Comparison of ENCODE assay signal across 12 cellular contexts in the genomic region with DNA sequence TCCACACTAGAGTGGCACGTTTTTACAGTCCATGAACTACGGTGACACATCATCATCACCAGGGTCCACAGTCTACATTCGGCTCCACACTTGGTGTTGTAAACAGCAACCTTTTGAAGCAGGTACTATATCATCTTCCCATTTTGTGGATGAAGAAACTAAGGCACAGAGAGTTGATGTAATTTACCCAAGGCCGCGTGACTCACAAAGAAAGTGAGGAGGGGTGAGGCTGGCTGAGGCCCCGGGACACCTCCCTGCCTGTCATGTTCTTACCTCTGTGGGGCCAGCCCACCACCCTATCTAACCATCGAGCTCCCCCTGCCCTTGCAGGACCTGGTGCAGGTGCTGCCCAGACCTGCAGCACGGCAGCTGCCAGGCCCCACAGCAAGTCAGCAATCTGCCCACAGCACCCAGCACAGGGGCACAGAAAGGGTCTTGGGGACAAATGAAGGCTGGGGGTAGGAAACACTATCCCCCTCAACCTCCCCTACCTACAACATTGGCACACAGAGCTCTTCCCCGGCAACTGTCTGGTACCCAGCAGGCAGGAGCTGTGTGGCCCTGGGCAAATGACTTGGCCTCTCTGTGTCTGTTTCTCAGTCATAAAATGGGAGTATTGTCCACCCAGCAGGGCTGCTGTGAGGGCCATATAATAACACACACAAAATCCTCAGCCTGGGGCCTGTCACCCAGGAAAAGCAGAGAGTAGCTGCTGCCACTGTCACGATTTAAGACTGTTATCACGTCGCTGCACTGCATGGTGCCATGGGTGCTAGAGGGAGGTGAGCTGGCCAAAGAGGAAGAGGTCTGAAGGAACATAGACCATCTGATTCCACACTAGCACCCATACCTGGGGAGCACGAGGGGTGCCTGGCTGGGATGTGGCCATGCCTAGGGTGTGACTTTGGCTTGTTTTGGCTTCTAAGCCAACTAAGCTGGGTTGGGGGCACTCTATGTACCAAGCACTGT.
DNase-seq lines count a peak whose midpoint lies in the region; ATAC-seq, FAIRE-seq and TF ChIP-seq lines count a peak whose summit lies in the region.
"Had no signal": no experiment of that assay in that cellular context is flagged by ENCODE, and none has a peak within 500 bp of the region (broad histone marks: within the 10 kb centered on the region; RNA-seq: fewer than 3 reads in every experiment).

No MANE protein-coding gene starts in this region.

- CTCF ChIA-PET in K562 (lab: Yijun Ruan, JAX; ENCODE audit: low intra/inter-chr PET ratio): no interaction called here
- CTCF ChIA-PET in activated CD8-positive, alpha-beta memory T cell treated with anti-CD3 and anti-CD28 coated beads, Interleukin-2, amount 10 ng/mL, durations not matched to agents 7 days and 5 days (lab: Charles Lee): no interaction called here

- no peak for ATAC-seq in K562
- ATAC-seq in right lobe of liver: no peak
- no peak for ATAC-seq in esophagus mucosa
- ATAC-seq in activated CD8-positive, alpha-beta memory T cell treated with anti-CD3 and anti-CD28 coated beads, Interleukin-2, amount 10 ng/mL, durations not matched to agents 7 days and 5 days: no peak

- no peaks in the 10 kb centered on the region for H3K27me3 Mint-ChIP-seq in activated CD8-positive, alpha-beta memory T cell treated with anti-CD3 and anti-CD28 coated beads, Interleukin-2, amount 10 ng/mL, durations not matched to agents 7 days and 5 days
- H3K27me3 Mint-ChIP-seq: activated naive CD8-positive, alpha-beta T cell treated with anti-CD3 and anti-CD28 coated beads, Interleukin-2, amount 10 ng/mL, durations not matched to agents 7 days and 5 days had no signal

- H3K36me3 Mint-ChIP-seq in activated CD8-positive, alpha-beta memory T cell treated with anti-CD3 and anti-CD28 coated beads, Interleukin-2, amount 10 ng/mL, durations not matched to agents 7 days and 5 days: peaks cover 5% of the 10 kb centered on the region

- H3K27me3 ChIP-seq in Loucy (ENCODE audit: insufficient read depth, low read length, poor library complexity, severe bottlenecking) (no peaks in the 10 kb centered on the region), K562 (ENCODE audit: control insufficient read depth in 2 of 2, insufficient read depth in 2 of 2, low read length in 2 of 2) (no peaks in the 10 kb centered on the region), right lobe of liver (no peaks in the 10 kb centered on the region), stomach smooth muscle (ENCODE audit: control insufficient read depth in 1 of 2, insufficient read depth in 2 of 2, low read length in 2 of 2) (no peaks in the 10 kb centered on the region), Karpas-422 (ENCODE audit: low read length) (no peaks in the 10 kb centered on the region)

- H3K36me3 ChIP-seq in Loucy (ENCODE audit: insufficient read depth, low read length): peaks cover 5% of the 10 kb centered on the region; the same call in 1 of the 2 replicates
- peaks cover 35% of the 10 kb centered on the region for H3K36me3 ChIP-seq in K562 (ENCODE audit: control insufficient read depth, insufficient read depth, low read length)
- no peaks in the 10 kb centered on the region for H3K36me3 ChIP-seq in right lobe of liver
- H3K36me3 ChIP-seq in stomach smooth muscle (ENCODE audit: control insufficient read depth in 2 of 2, insufficient read depth in 2 of 2, low read length in 2 of 2): no peaks in the 10 kb centered on the region
- no peaks in the 10 kb centered on the region for H3K36me3 ChIP-seq in Karpas-422 (ENCODE audit: insufficient read depth, low read length)

- TF ChIP-seq POLR2A in K562 (conservative IDR thresholded peaks at IDR 0.05) (no peak), right lobe of liver (IDR thresholded peaks at IDR 0.05) (no peak)

- H3K4me3 Mint-ChIP-seq in activated CD8-positive, alpha-beta memory T cell treated with anti-CD3 and anti-CD28 coated beads, Interleukin-2, amount 10 ng/mL, durations not matched to agents 7 days and 5 days: no peak overlapping the region
- H3K4me3 Mint-ChIP-seq: activated naive CD8-positive, alpha-beta T cell treated with anti-CD3 and anti-CD28 coated beads, Interleukin-2, amount 10 ng/mL, durations not matched to agents 7 days and 5 days had no signal

- no peak for TF ChIP-seq RAD21 in K562 (CRISPR knock-in tag; conservative IDR thresholded peaks at IDR 0.05 in 1 of 2, IDR thresholded peaks at IDR 0.05 in 1 of 2)

- no peak overlapping the region for H3K27ac Mint-ChIP-seq in activated CD8-positive, alpha-beta memory T cell treated with anti-CD3 and anti-CD28 coated beads, Interleukin-2, amount 10 ng/mL, durations not matched to agents 7 days and 5 days
- H3K27ac Mint-ChIP-seq: activated naive CD8-positive, alpha-beta T cell treated with anti-CD3 and anti-CD28 coated beads, Interleukin-2, amount 10 ng/mL, durations not matched to agents 7 days and 5 days had no signal

- H3K79me2 ChIP-seq in Loucy (ENCODE audit: insufficient read depth, low read length) (peaks cover 98% of the 10 kb centered on the region), K562 (ENCODE audit: control insufficient read depth, insufficient read depth, low read length) (peaks cover 94% of the 10 kb centered on the region), Karpas-422 (ENCODE audit: low read length) (no peaks in the 10 kb centered on the region)

- no TSS peak for BruUV-seq in K562 (replicated peaks; lab: Mats Ljungman, UMichigan)

- H3K4me1 ChIP-seq in Loucy (ENCODE audit: insufficient read depth, low read length, poor library complexity, severe bottlenecking) (peaks cover 93% of the 10 kb centered on the region), K562 (replicated peaks in 1 of 2; ENCODE audit: control insufficient read depth in 2 of 2, insufficient read depth in 2 of 2, low read length in 2 of 2) (peaks cover 86% of the 10 kb centered on the region in 2 experiments), right lobe of liver (peaks cover 0 to 81% (median 46%) of the 10 kb centered on the region in 4 donors), stomach smooth muscle (ENCODE audit: control insufficient read depth, insufficient read depth, low read length) (peaks cover 97% of the 10 kb centered on the region), Karpas-422 (ENCODE audit: low read length) (peaks cover 8% of the 10 kb centered on the region)

- WGBS in K562 (ENCODE audit: insufficient coverage, low coverage, missing lambda C conversion rate): 81% methylated on average over 13 of the region's 13 CpGs
- WGBS in right lobe of liver (ENCODE audit: insufficient coverage, low coverage, low lambda C conversion rate, missing lambda C conversion rate): 95% methylated on average over 4 of the region's 13 CpGs

- H3K9me1 ChIP-seq in K562 (ENCODE audit: control insufficient read depth, insufficient read depth, low read length): peaks cover 9% of the 10 kb centered on the region

- H3K4me2 ChIP-seq in Loucy (ENCODE audit: low read depth, low read length, poor library complexity, severe bottlenecking) (peak overlapping the region; percentile 82), K562 (ENCODE audit: insufficient read depth, low read length) (no peak overlapping the region), Karpas-422 (ENCODE audit: low read depth, low read length, poor library complexity, severe bottlenecking) (no peak overlapping the region)

- in situ Hi-C loops in K562 (cut with MboI): no loop called here

- no peak for TF ChIP-seq EP300 in K562 (IDR thresholded peaks at IDR 0.05; ENCODE audit: low read length)

- intact Hi-C loops in K562 (cut with micrococcal nuclease): no loop called here
- intact Hi-C loops in right lobe of liver (cut with DNase I): no loop called here

- no peaks in the 10 kb centered on the region for H3K9me3 Mint-ChIP-seq in activated CD8-positive, alpha-beta memory T cell treated with anti-CD3 and anti-CD28 coated beads, Interleukin-2, amount 10 ng/mL, durations not matched to agents 7 days and 5 days (ENCODE audit: low read depth)
- H3K9me3 Mint-ChIP-seq: activated naive CD8-positive, alpha-beta T cell treated with anti-CD3 and anti-CD28 coated beads, Interleukin-2, amount 10 ng/mL, durations not matched to agents 7 days and 5 days had no signal

- H2AFZ ChIP-seq in Loucy (ENCODE audit: low read length) (no peak overlapping the region), K562 (ENCODE audit: low read depth, low read length) (no peak overlapping the region), Karpas-422 (ENCODE audit: low read length) (no peak overlapping the region)

- no peak for FAIRE-seq in K562 (lab: Jason Lieb, UNC)
- FAIRE-seq: GM12892 had no signal

- H4K20me1 ChIP-seq in Loucy (ENCODE audit: insufficient read depth, low read length, poor library complexity, severe bottlenecking) (peaks cover 24% of the 10 kb centered on the region), K562 (replicated peaks; ENCODE audit: control insufficient read depth, insufficient read depth, low read length) (peaks cover 19% of the 10 kb centered on the region), Karpas-422 (ENCODE audit: insufficient read depth, low read depth, low read length) (peaks cover 58% of the 10 kb centered on the region; the same call in 1 of the 2 replicates)

- TF ChIP-seq CTCF in Loucy (conservative IDR thresholded peaks at IDR 0.05; ENCODE audit: low read length) (no peak), K562 (IDR thresholded peaks at IDR 0.05 in 2 of 3, conservative IDR thresholded peaks at IDR 0.05 in 1 of 3; ENCODE audit: insufficient read depth in 2 of 3, low read depth in 1 of 3, low read length in 3 of 3) (no peak), right lobe of liver (IDR thresholded peaks at IDR 0.05) (no peak)

- POLR2A ChIA-PET in K562 (lab: Yijun Ruan, JAX): interaction anchor here (0.7 to 2.2 kb wide), 5 partner anchors 9 to 77 kb away, joined by 3 to 9 read pairs (median 3); no protein-coding TSS in a partner anchor

- no peak for DNase-seq in K562 (ENCODE audit: extremely low read depth in 1 of 4, low spot score in 3 of 4)
- DNase-seq in right lobe of liver: no peak
- DNase-seq in Karpas-422: no peak
- DNase-seq in activated CD8-positive, alpha-beta memory T cell treated with anti-CD3 and anti-CD28 coated beads, Interleukin-2, amount 10 ng/mL, durations not matched to agents 7 days and 5 days: no peak
- DNase-seq: activated naive CD8-positive, alpha-beta T cell treated with anti-CD3 and anti-CD28 coated beads, Interleukin-2, amount 10 ng/mL, durations not matched to agents 7 days and 5 days; NCI-H2171; NK-92 treated with Interleukin-12 subunit alpha and Interleukin-12 subunit beta, amount 100 ng/mL, for 24 hours; SIG-M5 had no signal

- H3K9me3 ChIP-seq in Loucy (ENCODE audit: insufficient read depth, low read depth, low read length) (no peaks in the 10 kb centered on the region), K562 (replicated peaks; ENCODE audit: control insufficient read depth, insufficient read depth, low read depth, low read length) (no peaks in the 10 kb centered on the region), right lobe of liver (no peaks in the 10 kb centered on the region), stomach smooth muscle (ENCODE audit: control insufficient read depth in 2 of 2, low read length in 2 of 2) (no peaks in the 10 kb centered on the region), Karpas-422 (ENCODE audit: low read length) (no peaks in the 10 kb centered on the region)

- H3K4me3 ChIP-seq in Loucy (ENCODE audit: low read length, poor library complexity, severe bottlenecking) (no peak overlapping the region), K562 (no peak overlapping the region), right lobe of liver (no peak overlapping the region), stomach smooth muscle (ENCODE audit: low read length in 2 of 2) (peak overlapping the region in 1 of 2 donors; percentile 40), Karpas-422 (ENCODE audit: low read length) (no peak overlapping the region)

- H3K27ac ChIP-seq in K562 (ENCODE audit: extremely low read depth, low read depth, low read length) (no peak overlapping the region; the same call in 2 of the 3 replicates), right lobe of liver (peak overlapping the region; percentile 3 to 57 (median 54)), stomach smooth muscle (ENCODE audit: low read length) (peak overlapping the region; percentile 71), Karpas-422 (ENCODE audit: low read length) (no peak overlapping the region)

- H3F3A ChIP-seq in Loucy (ENCODE audit: low read depth): no peaks in the 10 kb centered on the region

- H3K4me1 Mint-ChIP-seq in activated CD8-positive, alpha-beta memory T cell treated with anti-CD3 and anti-CD28 coated beads, Interleukin-2, amount 10 ng/mL, durations not matched to agents 7 days and 5 days: peaks cover 56% of the 10 kb centered on the region

- H3K9me2 ChIP-seq in Loucy (replicated peaks; ENCODE audit: low read depth, low read length) (no peaks in the 10 kb centered on the region), Karpas-422 (replicated peaks; ENCODE audit: insufficient read depth, low read length) (no peaks in the 10 kb centered on the region)

- H3K9ac ChIP-seq in Loucy (ENCODE audit: low read depth, low read length, poor library complexity, severe bottlenecking) (peak overlapping the region; percentile 62), K562 (ENCODE audit: insufficient read depth in 1 of 2, low read depth in 2 of 2, low read length in 2 of 2) (peak overlapping the region in 1 of 2 experiments; percentile 1; a peak in 1 of 4 replicates), stomach smooth muscle (ENCODE audit: low read length in 2 of 2) (peak overlapping the region in 1 of 2 donors; percentile 13), Karpas-422 (ENCODE audit: low read length) (no peak overlapping the region)

Comparison
In these comparisons a context has a peak if more than half of its experiments do, and no peak if none do; other contexts are left out.
1. H3K27ac ChIP-seq: peak in right lobe of liver (3 of 3) and stomach smooth muscle (single experiment); none in K562 (single experiment) and Karpas-422 (single experiment).